8 cellular contexts compared by ENCODE assay signal in the genomic region with DNA sequence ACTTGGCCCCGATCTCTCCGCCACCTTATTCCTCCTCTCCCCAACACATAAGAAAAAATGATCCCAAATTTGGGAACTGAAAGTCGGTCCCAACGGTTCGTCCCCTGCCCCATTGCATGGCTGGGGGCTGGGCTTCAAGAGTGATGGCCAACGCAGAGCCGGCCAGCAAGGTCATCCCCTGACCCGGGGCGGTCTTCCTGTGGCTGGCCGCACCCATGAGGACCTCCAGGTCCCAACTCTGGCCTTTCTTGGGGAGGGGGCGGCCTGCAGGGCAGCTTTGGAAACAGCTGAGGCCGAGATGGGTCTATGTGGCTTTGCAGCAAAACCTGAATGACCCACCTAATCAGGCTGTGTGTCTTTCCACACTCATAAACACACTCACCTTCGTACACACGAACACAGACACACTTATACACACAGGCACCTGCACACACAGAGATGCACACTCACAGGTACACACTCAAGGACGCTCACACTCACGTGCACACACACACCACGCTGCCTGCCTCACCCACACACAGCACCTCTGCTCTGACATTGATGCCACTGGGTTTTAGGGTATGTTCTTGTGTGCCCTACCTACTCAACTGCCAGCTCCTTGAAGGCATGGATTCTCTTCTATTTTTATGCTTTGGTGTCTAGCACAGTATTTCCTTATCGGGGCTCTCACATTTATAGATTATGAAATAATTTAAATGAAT.
DNase-seq lines count a peak whose midpoint lies in the region; ATAC-seq lines count a peak whose summit lies in the region.
"Had no signal": no experiment of that assay in that cellular context is flagged by ENCODE, and none has a peak within 500 bp of the region (broad histone marks: within the 10 kb centered on the region; RNA-seq: fewer than 3 reads in every experiment).

No MANE protein-coding gene starts in this region.

- H3K4me3 ChIP-seq in iPS-18c (ENCODE audit: insufficient read depth, low read depth, low read length) = peak overlapping the region; percentile 57; the same call in 1 of the 2 replicates

- H3K9me3 ChIP-seq in iPS-18c (ENCODE audit: control insufficient read depth, insufficient read depth, low read length) = no peaks in the 10 kb centered on the region

- H3K4me3 Mint-ChIP-seq in stimulated activated naive CD8-positive, alpha-beta T cell treated with anti-CD3 and anti-CD28 coated beads, Interleukin-15, amount 100 ng/mL, for 72 hours = peak overlapping the region; percentile 68 to 85

- H3K27ac Mint-ChIP-seq in stimulated activated naive CD8-positive, alpha-beta T cell treated with anti-CD3 and anti-CD28 coated beads, Interleukin-15, amount 100 ng/mL, for 72 hours = no peak overlapping the region

- H3K27me3 Mint-ChIP-seq in stimulated activated naive CD8-positive, alpha-beta T cell treated with anti-CD3 and anti-CD28 coated beads, Interleukin-15, amount 100 ng/mL, for 72 hours = peaks cover 62% of the 10 kb centered on the region

- ATAC-seq in HG03442 (IDR thresholded peaks at IDR 0.05; ENCODE audit: unreplicated experiment) (peak; percentile 15), HG03280 (IDR thresholded peaks at IDR 0.05; ENCODE audit: unreplicated experiment) (no peak), GM21423 (IDR thresholded peaks at IDR 0.05; ENCODE audit: unreplicated experiment) (no peak)
- ATAC-seq in stimulated activated naive CD8-positive, alpha-beta T cell treated with anti-CD3 and anti-CD28 coated beads, Interleukin-15, amount 100 ng/mL, for 72 hours = peak; percentile 35

- peaks cover 19% of the 10 kb centered on the region for H3K4me1 Mint-ChIP-seq in stimulated activated naive CD8-positive, alpha-beta T cell treated with anti-CD3 and anti-CD28 coated beads, Interleukin-15, amount 100 ng/mL, for 72 hours

- no peak for DNase-seq in stimulated activated naive CD8-positive, alpha-beta T cell treated with anti-CD3 and anti-CD28 coated beads, Interleukin-15, amount 100 ng/mL, for 72 hours
- no peak for DNase-seq in NCI-H2081 treated with DMSO at 0.1 percent for 48 hours (lab: John Stamatoyannopoulos, UW)
- DNase-seq: NCI-H510A had no signal

- H3K9me3 Mint-ChIP-seq in stimulated activated naive CD8-positive, alpha-beta T cell treated with anti-CD3 and anti-CD28 coated beads, Interleukin-15, amount 100 ng/mL, for 72 hours = no peaks in the 10 kb centered on the region

- H3K27ac ChIP-seq in angular gyrus (ENCODE audit: low read depth, low read length) = peak overlapping the region; percentile 47

Comparison
In these comparisons a context has a peak if more than half of its experiments do, and no peak if none do; other contexts are left out.
1. ATAC-seq: peak in HG03442 (single experiment) and stimulated activated naive CD8-positive, alpha-beta T cell treated with anti-CD3 and anti-CD28 coated beads, Interleukin-15, amount 100 ng/mL, for 72 hours (single experiment); none in HG03280 (single experiment) and GM21423 (single experiment).